24 cellular contexts compared by ENCODE assay signal in genomic region chr14:20560961-20561360, GRCh38. TPM values are rescaled to one million over a fixed set of nuclear protein-coding genes. Genes with fewer than 3 reads are reported as not detected.
"Had no signal": no experiment of that assay in that cellular context is flagged by ENCODE, and none has a peak within 500 bp of the region (broad histone marks: within the 10 kb centered on the region; RNA-seq: fewer than 3 reads in every experiment).

Gene RNASE9, minus strand, starts transcription at chr14:20561047.

- H3K4me3 Mint-ChIP-seq: activated naive CD4-positive, alpha-beta T cell treated with anti-CD3 and anti-CD28 coated beads, Interleukin-2, amount 50 U/mL, for 24 hours; stimulated activated naive B cell treated with anti-CD40 and anti-IgM and Interleukin-4, amounts not matched to agents 10 μg/mL and 1 μg/mL and 100 μg/mL, for 72 hours had no signal

- ATAC-seq: activated CD4-positive, CD25-positive, alpha-beta regulatory T cell treated with anti-CD3 and anti-CD28 coated beads, Interleukin-2, amount 50 U/mL, for 24 hours; left lung; stimulated activated naive B cell treated with anti-CD40 and anti-IgM and Interleukin-4, amounts not matched to agents 10 μg/mL and 1 μg/mL and 100 μg/mL, for 72 hours had no signal

- H3K27ac Mint-ChIP-seq: activated naive CD4-positive, alpha-beta T cell treated with anti-CD3 and anti-CD28 coated beads, Interleukin-2, amount 50 U/mL, for 24 hours; stimulated activated naive B cell treated with anti-CD40 and anti-IgM and Interleukin-4, amounts not matched to agents 10 μg/mL and 1 μg/mL and 100 μg/mL, for 72 hours had no signal

- H3K4me1 Mint-ChIP-seq: activated naive CD4-positive, alpha-beta T cell treated with anti-CD3 and anti-CD28 coated beads, Interleukin-2, amount 50 U/mL, for 24 hours; stimulated activated naive B cell treated with anti-CD40 and anti-IgM and Interleukin-4, amounts not matched to agents 10 μg/mL and 1 μg/mL and 100 μg/mL, for 72 hours had no signal

- DNase-seq: activated gamma-delta T cell; adrenal gland; cerebellar nuclear complex; cortex of kidney; erythroblast; foreskin melanocyte; glutamatergic neuron; hippocampal formation; left lung; stimulated activated naive B cell treated with anti-CD40 and anti-IgM and Interleukin-4, amounts not matched to agents 10 μg/mL and 1 μg/mL and 100 μg/mL, for 72 hours had no signal

- H3K27ac ChIP-seq: adrenal gland, breast epithelium, left lung, right atrium auricular region, skin epidermis had no signal

- H3K9me3 ChIP-seq: adrenal gland, breast epithelium, left lung, right atrium auricular region had no signal

- H3K36me3 ChIP-seq: adrenal gland, breast epithelium, left lung, right atrium auricular region had no signal

- H3K9me3 Mint-ChIP-seq: activated naive CD4-positive, alpha-beta T cell treated with anti-CD3 and anti-CD28 coated beads, Interleukin-2, amount 50 U/mL, for 24 hours; stimulated activated naive B cell treated with anti-CD40 and anti-IgM and Interleukin-4, amounts not matched to agents 10 μg/mL and 1 μg/mL and 100 μg/mL, for 72 hours had no signal

- H3K27me3 Mint-ChIP-seq: activated naive CD4-positive, alpha-beta T cell treated with anti-CD3 and anti-CD28 coated beads, Interleukin-2, amount 50 U/mL, for 24 hours; progenitor cell of endocrine pancreas had no signal

- H3K4me3 ChIP-seq: adrenal gland, breast epithelium, left lung, right atrium auricular region, skin epidermis had no signal

- H3K4me1 ChIP-seq: adrenal gland, breast epithelium, right atrium auricular region had no signal

- H3K27me3 ChIP-seq: adrenal gland, breast epithelium, left lung, right atrium auricular region had no signal

- H3K36me3 Mint-ChIP-seq: activated naive CD4-positive, alpha-beta T cell treated with anti-CD3 and anti-CD28 coated beads, Interleukin-2, amount 50 U/mL, for 24 hours; stimulated activated naive B cell treated with anti-CD40 and anti-IgM and Interleukin-4, amounts not matched to agents 10 μg/mL and 1 μg/mL and 100 μg/mL, for 72 hours had no signal

RNA-seq across cellular contexts. Expression of gene RNASE9, which starts in this region (rescaled TPM):
- total RNA-seq: activated CD8-positive, alpha-beta memory T cell treated with anti-CD3 and anti-CD28 coated beads for 36 hours; adrenal gland; astrocyte; breast epithelium; kidney epithelial cell; left lung; lung microvascular endothelial cell; osteoblast; progenitor cell of endocrine pancreas; right atrium auricular region; T-helper 1 cell treated with Interleukin-12 subunit alpha and Interleukin-12 subunit beta and Interleukin-4 antibody, amounts not matched to agents 30 ng/mL and 1 ng/mL, for 36 hours; ureter had no signal
- polyA plus RNA-seq: adrenal gland, neural cell had no signal
